10 cellular contexts compared by ENCODE assay signal in genomic region chr16:3949287-3949686, GRCh38.
DNase-seq lines count a peak whose midpoint lies in the region; ATAC-seq and TF ChIP-seq lines count a peak whose summit lies in the region.
"Had no signal": no experiment of that assay in that cellular context is flagged by ENCODE, and none has a peak within 500 bp of the region (broad histone marks: within the 10 kb centered on the region; RNA-seq: fewer than 3 reads in every experiment).

No MANE protein-coding gene starts in this region.

- no peak overlapping the region for H4K5ac ChIP-seq in mesendoderm (ENCODE audit: low read length)

- H3K27ac ChIP-seq in coronary artery (peak overlapping the region; percentile 87 to 92), lung (ENCODE audit: low read depth in 1 of 2, low read length in 1 of 2) (peak overlapping the region; percentile 69 to 97), thoracic aorta (peak overlapping the region; percentile 92 to 98), mesendoderm (ENCODE audit: low read depth, low read length) (no peak overlapping the region)

- H3K9me3 ChIP-seq in lung (ENCODE audit: control insufficient read depth in 2 of 2, insufficient read depth in 1 of 2, low read length in 1 of 2), result no peaks in the 10 kb centered on the region
- no peaks in the 10 kb centered on the region for H3K9me3 ChIP-seq in thoracic aorta

- no peaks in the 10 kb centered on the region for H3K79me2 ChIP-seq in mesendoderm (ENCODE audit: control insufficient read depth, insufficient read depth, low read length)

- DNase-seq in NCI-H69 (lab: John Stamatoyannopoulos, UW) (peak; percentile 62), coronary artery (ENCODE audit: low spot score) (peak; percentile 74), lung (ENCODE audit: low spot score) (no peak), thoracic aorta (ENCODE audit: low spot score) (no peak), mesendoderm (no peak)
- DNase-seq: activated CD4-positive, alpha-beta T cell treated with anti-CD3 and anti-CD28 coated beads for 36 hours; activated T-cell treated with anti-CD3 and anti-CD28 coated beads, Interleukin-2, amount 50 U/mL, for 24 hours; NCI-H187 had no signal

- no peak overlapping the region for H3K4ac ChIP-seq in mesendoderm (ENCODE audit: low read depth, low read length)

- no peak overlapping the region for H2BK5ac ChIP-seq in mesendoderm (ENCODE audit: low read length)

- H3K9ac ChIP-seq in mesendoderm (ENCODE audit: low read length), result no peak overlapping the region

- H3K79me1 ChIP-seq in mesendoderm (ENCODE audit: low read length), result no peaks in the 10 kb centered on the region

- ATAC-seq in lung (ENCODE audit: insufficient read depth, low FRiP score) (no peak), thoracic aorta (ENCODE audit: insufficient number of reproducible peaks, low FRiP score, low read depth) (no peak), GM21717 (IDR thresholded peaks at IDR 0.05; ENCODE audit: unreplicated experiment) (no peak), HG03196 (IDR thresholded peaks at IDR 0.05; ENCODE audit: unreplicated experiment) (no peak)
- ATAC-seq: activated CD4-positive, alpha-beta T cell treated with anti-CD3 and anti-CD28 coated beads for 36 hours had no signal

- H2AK5ac ChIP-seq in mesendoderm (ENCODE audit: low read length), result no peak overlapping the region

- no peak overlapping the region for H3K23ac ChIP-seq in mesendoderm (ENCODE audit: low read length)

- no peak overlapping the region for H2BK15ac ChIP-seq in mesendoderm (replicated peaks; ENCODE audit: low read depth)

- H4K8ac ChIP-seq in mesendoderm (ENCODE audit: low read depth, low read length), result no peak overlapping the region

- no peak overlapping the region for H3K18ac ChIP-seq in mesendoderm (ENCODE audit: low read length)

- WGBS in lung, 2 donors, result 41 to 53% methylated on average over 14 of the region's 14 CpGs
- no CpG with 5 or more reads among the region's 14 CpGs for WGBS in mesendoderm (ENCODE audit: extremely low coverage, insufficient coverage, low lambda C conversion rate)

- peaks cover 2 to 10% of the 10 kb centered on the region in 2 donors for H3K4me1 ChIP-seq in lung (ENCODE audit: control insufficient read depth in 2 of 2, insufficient read depth in 2 of 2, low read length in 2 of 2)
- H3K4me1 ChIP-seq in thoracic aorta (ENCODE audit: control insufficient read depth in 1 of 2, low read depth in 2 of 2), result peaks cover 10 to 67% of the 10 kb centered on the region in 2 donors
- no peaks in the 10 kb centered on the region for H3K4me1 ChIP-seq in mesendoderm (ENCODE audit: control insufficient read depth, low read depth, low read length)

- H3K56ac ChIP-seq in mesendoderm (ENCODE audit: low read length), result no peak overlapping the region

- H3K36me3 ChIP-seq in lung (ENCODE audit: control insufficient read depth in 2 of 2, insufficient read depth in 2 of 2, low read length in 2 of 2) (no peaks in the 10 kb centered on the region), thoracic aorta (no peaks in the 10 kb centered on the region), mesendoderm (ENCODE audit: control insufficient read depth, insufficient read depth, low read length) (no peaks in the 10 kb centered on the region)

- H3K4me3 ChIP-seq in coronary artery (peak overlapping the region; percentile 59), lung (no peak overlapping the region), thoracic aorta (peak overlapping the region; percentile 72), mesendoderm (ENCODE audit: low read length) (no peak overlapping the region)

- H3K4me2 ChIP-seq in mesendoderm (ENCODE audit: low read length), result no peak overlapping the region

- no peak for TF ChIP-seq CTCF in coronary artery (IDR thresholded peaks at IDR 0.05)
- no peak for TF ChIP-seq CTCF in lung (IDR thresholded peaks at IDR 0.05; ENCODE audit: control extremely low read depth, extremely low read depth)
- TF ChIP-seq CTCF in thoracic aorta (IDR thresholded peaks at IDR 0.05), result no peak

- H3K27me3 ChIP-seq in lung (ENCODE audit: control insufficient read depth, insufficient read depth), result no peaks in the 10 kb centered on the region
- H3K27me3 ChIP-seq in thoracic aorta (replicated peaks; ENCODE audit: insufficient read depth), result no peaks in the 10 kb centered on the region
- H3K27me3 ChIP-seq in mesendoderm (ENCODE audit: insufficient read depth, low read length, poor library complexity), result no peaks in the 10 kb centered on the region

- H2BK120ac ChIP-seq in mesendoderm (ENCODE audit: low read depth, low read length), result no peak overlapping the region

Comparison
In these comparisons a context has a peak if more than half of its experiments do, and no peak if none do; other contexts are left out.
1. DNase-seq: peak in NCI-H69 (single experiment) and coronary artery (single experiment); none in lung (single experiment), thoracic aorta (single experiment) and mesendoderm (single experiment).
2. H3K4me3 ChIP-seq: peak in coronary artery (single experiment) and thoracic aorta (single experiment); none in lung (single experiment) and mesendoderm (single experiment).